ENCODE assay signal across 22 cellular contexts in the genomic region with DNA sequence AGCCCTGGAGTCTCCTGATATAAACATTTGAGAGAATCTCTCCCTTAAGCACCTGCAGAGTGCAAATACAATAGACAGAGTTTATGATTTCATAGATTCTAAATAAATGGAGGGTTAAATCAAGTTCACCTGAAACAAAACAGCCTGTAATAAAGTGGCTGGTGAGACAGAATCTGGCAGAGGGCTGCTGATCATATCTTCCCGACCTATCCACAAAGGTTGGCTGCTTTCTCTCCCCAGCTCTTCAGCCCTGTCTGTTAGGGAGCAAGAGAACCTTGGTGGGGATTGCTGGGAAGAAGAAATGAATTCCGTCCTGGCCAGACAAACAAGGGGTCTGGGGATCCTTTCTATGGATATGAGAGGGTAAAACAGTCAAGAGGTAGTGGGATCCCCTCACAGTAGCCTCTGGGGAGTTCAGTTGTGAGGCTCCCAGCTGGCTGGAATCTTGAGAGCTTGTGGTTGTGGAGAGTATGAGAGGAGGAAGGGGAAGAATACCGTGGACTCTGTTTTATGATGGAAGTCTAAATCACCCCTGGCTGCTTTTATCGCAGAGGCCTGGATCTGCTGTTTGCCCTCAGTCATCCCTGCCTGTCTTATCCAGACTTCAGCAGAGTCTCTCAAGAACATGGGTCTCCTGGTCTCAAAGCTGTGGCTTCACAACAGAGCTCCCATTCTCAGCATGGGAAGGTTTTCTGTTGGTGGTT.
"Had no signal": no experiment of that assay in that cellular context is flagged by ENCODE, and none has a peak within 500 bp of the region (broad histone marks: within the 10 kb centered on the region; RNA-seq: fewer than 3 reads in every experiment).

No MANE protein-coding gene starts in this region.

- H3K4me1 ChIP-seq: SJSA1 had no signal

- H3K9me3 ChIP-seq: SJSA1 had no signal

- DNase-seq: IMR-90, Karpas-422, KG1, MG63, NCI-H1092, NCI-H1105 treated with DMSO at 0.1 percent for 48 hours, NCI-H1417 treated with DMSO at 0.1 percent for 48 hours, NCI-H146, NCI-H1694 treated with DMSO at 0.1 percent for 48 hours, NCI-H1930, NCI-H2081, NCI-H2107, NCI-H345, NCI-H446 treated with DMSO at 0.1 percent for 48 hours, NCI-H510A treated with DMSO at 0.1 percent for 48 hours, NCI-H526, NCI-H82, Right ventricle myocardium superior, RPMI8226, SIG-M5 had no signal

- H3K36me3 ChIP-seq: MG63, SJSA1 had no signal

- H3K27ac ChIP-seq: SJSA1 had no signal

- ATAC-seq: HepG2 had no signal

- H3K4me3 ChIP-seq: MG63, SJSA1 had no signal
